ENCODE assay signal across 14 cellular contexts in the genomic region with DNA sequence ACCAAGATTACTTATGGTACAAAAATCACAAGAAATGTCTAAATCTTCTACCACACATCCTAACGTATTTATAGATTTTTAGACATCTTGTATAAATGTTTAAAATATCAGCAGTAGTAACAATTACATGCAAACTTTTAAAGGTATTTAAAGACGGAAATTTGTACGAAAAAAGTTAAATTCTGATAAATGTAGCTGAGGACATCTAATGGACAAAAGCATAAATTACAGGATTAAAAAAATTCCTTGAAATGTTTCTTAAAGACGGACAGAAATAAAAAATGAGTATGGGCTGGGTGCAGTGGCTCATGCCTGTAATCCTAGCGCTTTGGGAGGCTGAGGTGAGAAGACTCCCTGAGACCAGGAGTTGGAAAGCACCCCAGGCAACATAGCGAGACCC. TPM values are rescaled to one million over a fixed set of nuclear protein-coding genes. Genes with fewer than 3 reads are reported as not detected.
DNase-seq lines count a peak whose midpoint lies in the region; ATAC-seq, FAIRE-seq and TF ChIP-seq lines count a peak whose summit lies in the region.
"Had no signal": no experiment of that assay in that cellular context is flagged by ENCODE, and none has a peak within 500 bp of the region (broad histone marks: within the 10 kb centered on the region; RNA-seq: fewer than 3 reads in every experiment).

No MANE protein-coding gene starts in this region.

- H3K36me3 ChIP-seq in mucosa of descending colon (ENCODE audit: low read depth): no peaks in the 10 kb centered on the region
- H3K36me3 ChIP-seq in CD4-positive, alpha-beta memory T cell (ENCODE audit: insufficient read depth, low read length): no peaks in the 10 kb centered on the region

- peaks cover 21% of the 10 kb centered on the region for H3K36me3 Mint-ChIP-seq in nephron (ENCODE audit: low read depth)
- H3K36me3 Mint-ChIP-seq in CD4-positive, alpha-beta memory T cell: peaks cover 16 to 18% of the 10 kb centered on the region in 2 donors

- no peak overlapping the region for H3K4me3 Mint-ChIP-seq in nephron
- no peak overlapping the region for H3K4me3 Mint-ChIP-seq in CD4-positive, alpha-beta memory T cell
- H3K4me3 Mint-ChIP-seq: central memory CD8-positive, alpha-beta T cell had no signal

- CTCF ChIA-PET in CD4-positive, alpha-beta memory T cell (lab: Charles Lee; ENCODE audit: partially characterized antibody): no interaction called here

- ATAC-seq in mucosa of descending colon: no peak

- intact Hi-C loops in mucosa of descending colon (cut with DNase I, micrococcal nuclease): no loop called here
- intact Hi-C loops in CD4-positive, alpha-beta memory T cell (cut with micrococcal nuclease): no loop called here

- H3K27me3 Mint-ChIP-seq in nephron (ENCODE audit: low read depth): no peaks in the 10 kb centered on the region
- H3K27me3 Mint-ChIP-seq in CD4-positive, alpha-beta memory T cell: no peaks in the 10 kb centered on the region
- H3K27me3 Mint-ChIP-seq: central memory CD8-positive, alpha-beta T cell had no signal

- no peak for DNase-seq in LNCaP clone FGC (ENCODE audit: low read depth)
- peak; percentile 12 to 44 for DNase-seq in cardiac fibroblast (ENCODE audit: low read depth in 2 of 2)
- no peak for DNase-seq in NOMO-1 (lab: John Stamatoyannopoulos, UW; ENCODE audit: unreplicated experiment in 2 of 2)
- no peak for DNase-seq in SIG-M5 treated with dmso at 0.1 percent for 504 hours (lab: John Stamatoyannopoulos, UW; ENCODE audit: unreplicated experiment)
- no peak for DNase-seq in mucosa of descending colon
- DNase-seq in CD4-positive, alpha-beta memory T cell: no peak
- DNase-seq: NCI-H1048, NCI-H82, posterior cingulate gyrus, T1000, tibial artery had no signal

- H3K27ac ChIP-seq in CD4-positive, alpha-beta memory T cell (ENCODE audit: low read depth, low read length): no peak overlapping the region
- H3K27ac ChIP-seq: tibial artery had no signal

- POLR2A ChIA-PET in CD4-positive, alpha-beta memory T cell (lab: Charles Lee; ENCODE audit: partially characterized antibody): no interaction called here

- peaks cover 7% of the 10 kb centered on the region for H3K9me3 Mint-ChIP-seq in nephron
- H3K9me3 Mint-ChIP-seq in CD4-positive, alpha-beta memory T cell: no peaks in the 10 kb centered on the region
- H3K9me3 Mint-ChIP-seq: central memory CD8-positive, alpha-beta T cell had no signal

- peak; percentile 94 for FAIRE-seq in G401.6 (lab: Jason Lieb, UNC)

- H3K9me3 ChIP-seq in mucosa of descending colon: no peaks in the 10 kb centered on the region
- H3K9me3 ChIP-seq in CD4-positive, alpha-beta memory T cell (ENCODE audit: control insufficient read depth in 1 of 2, low read length in 2 of 2): no peaks in the 10 kb centered on the region
- H3K9me3 ChIP-seq: tibial artery had no signal

- H3K4me3 ChIP-seq in LNCaP clone FGC (ENCODE audit: low read depth, low read length): no peak overlapping the region
- no peak overlapping the region for H3K4me3 ChIP-seq in cardiac fibroblast (replicated peaks in 1 of 2; ENCODE audit: low read depth in 2 of 2, low read length in 2 of 2)
- H3K4me3 ChIP-seq in mucosa of descending colon: no peak overlapping the region
- no peak overlapping the region for H3K4me3 ChIP-seq in CD4-positive, alpha-beta memory T cell (ENCODE audit: low read length in 2 of 2)
- H3K4me3 ChIP-seq: tibial artery had no signal

- H3K27ac Mint-ChIP-seq in nephron: no peak overlapping the region
- H3K27ac Mint-ChIP-seq in CD4-positive, alpha-beta memory T cell: no peak overlapping the region

- no peaks in the 10 kb centered on the region for H3K4me1 Mint-ChIP-seq in nephron
- peaks cover 0 to 4% (median under 1%) of the 10 kb centered on the region in 4 donors for H3K4me1 Mint-ChIP-seq in CD4-positive, alpha-beta memory T cell
- H3K4me1 Mint-ChIP-seq: central memory CD8-positive, alpha-beta T cell had no signal

- H3K27me3 ChIP-seq in CD4-positive, alpha-beta memory T cell (ENCODE audit: insufficient read depth, low read length): no peaks in the 10 kb centered on the region
- H3K27me3 ChIP-seq: tibial artery had no signal

- TF ChIP-seq CTCF in LNCaP clone FGC (IDR thresholded peaks at IDR 0.05; ENCODE audit: control insufficient read depth, extremely low read depth, insufficient read depth): peak; percentile 35; the same call in 1 of the 2 replicates
- TF ChIP-seq CTCF in cardiac fibroblast (IDR thresholded peaks at IDR 0.05; ENCODE audit: low read depth, low read length): peak; percentile 29
- TF ChIP-seq CTCF in nephron (IDR thresholded peaks at IDR 0.05; ENCODE audit: unreplicated experiment in 3 of 3): peak in 2 of 3 experiments; percentile 23 to 36
- no peak for TF ChIP-seq CTCF in mucosa of descending colon (IDR thresholded peaks at IDR 0.05)

- no peaks in the 10 kb centered on the region for H3K4me1 ChIP-seq in mucosa of descending colon (ENCODE audit: low read depth)
- no peaks in the 10 kb centered on the region for H3K4me1 ChIP-seq in CD4-positive, alpha-beta memory T cell (ENCODE audit: insufficient read depth, low read length)
- H3K4me1 ChIP-seq: tibial artery had no signal

RNA-seq across cellular contexts. Expression of gene ERCC8, which starts 15.8 kb away (rescaled TPM):
- total RNA-seq in mucosa of descending colon: 1 to 10 TPM; 8.2 to 9.1 (median 8.8) TPM
- 1 to 10 TPM; 7.1 to 9.0 TPM for total RNA-seq in CD4-positive, alpha-beta memory T cell
- 10 to 100 TPM; 10.6 to 20.5 TPM for polyA plus RNA-seq in CD4-positive, alpha-beta memory T cell

RNA-seq across cellular contexts. Expression of gene NDUFAF2, which starts 16.0 kb away (rescaled TPM):
- 10 to 100 TPM; 12.8 to 29.9 (median 19.5) TPM for total RNA-seq in mucosa of descending colon
- 10 to 100 TPM; 14.7 to 14.8 TPM for total RNA-seq in CD4-positive, alpha-beta memory T cell
- 10 to 100 TPM; 34.8 to 44.9 TPM for polyA plus RNA-seq in CD4-positive, alpha-beta memory T cell

Comparison
In these comparisons a context has a peak if more than half of its experiments do, and no peak if none do; other contexts are left out.
1. DNase-seq: peak in cardiac fibroblast (2 of 2); none in LNCaP clone FGC (single experiment), NOMO-1 (0 of 2), SIG-M5 treated with dmso at 0.1 percent for 504 hours (single experiment), mucosa of descending colon (0 of 3) and CD4-positive, alpha-beta memory T cell (0 of 5).